ENCODE assay signal across 3 cellular contexts in the genomic region with DNA sequence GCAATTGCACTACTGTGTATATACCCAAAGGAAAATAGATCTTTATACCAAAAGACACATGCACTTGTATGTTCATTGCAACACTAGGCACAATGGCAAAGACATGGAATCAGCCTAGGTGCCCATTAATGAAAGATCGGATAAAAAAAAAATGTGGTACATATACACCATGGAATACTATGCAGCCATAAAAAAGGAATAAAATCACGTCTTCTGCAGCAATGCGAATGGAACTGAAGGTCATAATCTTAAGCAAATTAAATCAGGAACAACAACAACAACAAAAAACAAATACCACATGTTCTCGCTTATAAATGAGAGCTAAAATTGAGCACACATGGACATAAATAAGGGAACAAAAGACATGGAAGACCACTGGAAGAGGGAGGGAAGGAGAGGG.
"Had no signal": no experiment of that assay in that cellular context is flagged by ENCODE, and none has a peak within 500 bp of the region (broad histone marks: within the 10 kb centered on the region; RNA-seq: fewer than 3 reads in every experiment).

No MANE protein-coding gene starts in this region.

- DNase-seq: GDM1, GF-D8 had no signal

- H3K4me3 ChIP-seq: GM12878 had no signal

- ATAC-seq: GM12878 had no signal
